In genomic region chr4:153114771-153115321, GRCh38 we compare ENCODE assay signal across 9 cellular contexts.
DNase-seq lines count a peak whose midpoint lies in the region; ATAC-seq, FAIRE-seq and TF ChIP-seq lines count a peak whose summit lies in the region.
"Had no signal": no experiment of that assay in that cellular context is flagged by ENCODE, and none has a peak within 500 bp of the region (broad histone marks: within the 10 kb centered on the region; RNA-seq: fewer than 3 reads in every experiment).

No MANE protein-coding gene starts in this region.

- in situ Hi-C loops in GM13977 (cut with MboI; ENCODE audit: low pct_unique_long_range_greater_than_20kb, low sequenced_read_pairs, unreplicated experiment) = no loop called here

- peaks cover 3% of the 10 kb centered on the region for H3K27me3 Mint-ChIP-seq in glutamatergic neuron (ENCODE audit: unreplicated experiment)

- ATAC-seq in GM18907 (IDR thresholded peaks at IDR 0.05; ENCODE audit: unreplicated experiment) = no peak

- DNase-seq in A172 (ENCODE audit: low spot score) = peak; percentile 86
- DNase-seq in RCC 7860 (ENCODE audit: low spot score) = peak; percentile 71
- peak; percentile 46 for DNase-seq in activated naive CD4-positive, alpha-beta T cell treated with Interleukin-2 at 50 U/mL for 16 hours
- no peak for DNase-seq in GM13977 (ENCODE audit: low spot score)
- DNase-seq in superior temporal gyrus (ENCODE audit: extremely low spot score) = no peak
- DNase-seq in glutamatergic neuron = no peak
- DNase-seq: BE2C had no signal

- H3K4me1 ChIP-seq in mucosa of stomach (ENCODE audit: control insufficient read depth, insufficient read depth, low read length) = peaks cover 43% of the 10 kb centered on the region
- H3K4me1 ChIP-seq: BE2C had no signal

- no peaks in the 10 kb centered on the region for H3K36me3 ChIP-seq in mucosa of stomach (ENCODE audit: control insufficient read depth, insufficient read depth, low read length)
- H3K36me3 ChIP-seq: BE2C had no signal

- H3K36me3 Mint-ChIP-seq in glutamatergic neuron (ENCODE audit: unreplicated experiment) = no peaks in the 10 kb centered on the region

- peak overlapping the region; percentile 46 for H3K9ac ChIP-seq in mucosa of stomach (ENCODE audit: low read length)

- no peak for TF ChIP-seq CTCF in GM13977 (IDR thresholded peaks at IDR 0.05; ENCODE audit: extremely low read depth, insufficient read depth, missing control alignments)
- TF ChIP-seq CTCF in glutamatergic neuron (IDR thresholded peaks at IDR 0.05; ENCODE audit: partially characterized antibody, unreplicated experiment) = no peak

- H3K9me3 Mint-ChIP-seq in glutamatergic neuron (ENCODE audit: unreplicated experiment) = no peaks in the 10 kb centered on the region

- FAIRE-seq in RCC 7860 (lab: Jason Lieb, UNC) = peak; percentile 52

- no peaks in the 10 kb centered on the region for H3K27me3 ChIP-seq in mucosa of stomach (ENCODE audit: control insufficient read depth, insufficient read depth, low read length)
- H3K27me3 ChIP-seq: BE2C had no signal

- H3K4me3 Mint-ChIP-seq in glutamatergic neuron (ENCODE audit: unreplicated experiment) = no peak overlapping the region

- no peak overlapping the region for H3K4me3 ChIP-seq in mucosa of stomach (ENCODE audit: low read length)

- no peak overlapping the region for H3K27ac Mint-ChIP-seq in glutamatergic neuron (ENCODE audit: unreplicated experiment)

- no peaks in the 10 kb centered on the region for H3K9me3 ChIP-seq in mucosa of stomach (ENCODE audit: control insufficient read depth, low read length)
- H3K9me3 ChIP-seq: BE2C had no signal

- no peaks in the 10 kb centered on the region for H3K4me1 Mint-ChIP-seq in glutamatergic neuron (ENCODE audit: low read depth, unreplicated experiment)

Comparison
In these comparisons a context has a peak if more than half of its experiments do, and no peak if none do; other contexts are left out.
1. DNase-seq: peak in A172 (single experiment), RCC 7860 (single experiment) and activated naive CD4-positive, alpha-beta T cell treated with Interleukin-2 at 50 U/mL for 16 hours (single experiment); none in GM13977 (single experiment), superior temporal gyrus (single experiment) and glutamatergic neuron (single experiment).